In the genomic region with DNA sequence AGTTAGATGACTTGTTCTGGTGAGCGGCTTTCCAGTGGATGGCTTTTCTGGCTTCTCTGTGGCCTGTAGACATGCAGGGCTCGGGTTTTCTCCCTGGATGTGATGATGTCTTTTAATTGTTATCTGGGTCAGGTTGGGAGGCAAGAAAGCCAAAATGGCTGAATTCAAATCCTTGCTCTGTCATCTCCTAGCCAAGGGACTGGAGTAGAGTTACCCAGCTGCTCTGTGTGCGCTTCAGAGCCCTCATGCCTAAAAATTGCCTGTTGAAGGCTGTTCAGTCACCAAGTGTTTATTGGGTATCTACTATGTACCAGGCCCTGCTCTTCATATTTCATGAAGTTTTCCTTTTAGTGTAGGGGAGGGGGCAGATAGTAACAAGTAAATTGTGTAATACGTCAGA, we compare ENCODE assay signal across 2 cellular contexts.
TF ChIP-seq lines count a peak whose summit lies in the region.

No MANE protein-coding gene starts in this region.

TF ChIP-seq in HEK293, 187 proteins besides CTCF, POLR2A, EP300 and RAD21 (continued from another document):
- TF ChIP-seq ZNF2 (tag by site-specific recombination; IDR thresholded peaks at IDR 0.05): no peak

TF ChIP-seq in H1, 55 proteins besides CTCF, POLR2A, EP300 and RAD21:
- TF ChIP-seq TCF12 (IDR thresholded peaks at IDR 0.05; ENCODE audit: low read depth, low read length): no peak
- TF ChIP-seq YY1 (IDR thresholded peaks at IDR 0.05; ENCODE audit: low read depth, low read length): 0 out of 2 replicates have a peak, but pooled peaks have one; percentile 13
- TF ChIP-seq POLR2AphosphoS5 (IDR thresholded peaks at IDR 0.05; ENCODE audit: low read depth, low read length): no peak
- TF ChIP-seq SIX5 (IDR thresholded peaks at IDR 0.05; ENCODE audit: low read depth, low read length): no peak
